31 cellular contexts compared by ENCODE assay signal in genomic region chr2:10989151-10989550, GRCh38.
"Had no signal": no experiment of that assay in that cellular context is flagged by ENCODE, and none has a peak within 500 bp of the region (broad histone marks: within the 10 kb centered on the region; RNA-seq: fewer than 3 reads in every experiment).

No MANE protein-coding gene starts in this region.

- H3K4me1 Mint-ChIP-seq: activated CD4-positive, alpha-beta T cell treated with anti-CD3 and anti-CD28 coated beads for 36 hours; activated CD4-positive, alpha-beta T cell treated with anti-CD3 and anti-CD28 coated beads, Interleukin-2, amount 10 ng/mL, durations not matched to agents 7 days and 5 days; IgD-negative memory B cell had no signal

- H3K9me3 ChIP-seq: adrenal gland, body of pancreas, breast epithelium had no signal

- H3K27me3 ChIP-seq: adrenal gland, body of pancreas, breast epithelium had no signal

- DNase-seq: activated CD4-positive, alpha-beta T cell treated with anti-CD3 and anti-CD28 coated beads for 36 hours; activated CD4-positive, alpha-beta T cell treated with anti-CD3 and anti-CD28 coated beads, Interleukin-2, amount 10 ng/mL, durations not matched to agents 7 days and 5 days; activated CD4-positive, alpha-beta T cell treated with anti-CD3 and anti-CD28 coated beads, Interleukin-2, amount 50 U/mL, for 48 hours; activated CD4-positive, CD25-positive, alpha-beta regulatory T cell; activated CD8-positive, alpha-beta T cell treated with anti-CD3 and anti-CD28 coated beads, Interleukin-2, amount 10 ng/mL, durations not matched to agents 7 days and 5 days; activated naive CD4-positive, alpha-beta T cell treated with anti-CD3 and anti-CD28 coated beads for 36 hours; activated T-cell treated with anti-CD3 and anti-CD28 coated beads, Interleukin-2, amount 50 U/mL, for 4 hours; adrenal gland; body of pancreas; caudate nucleus; Karpas-422; KBM-7; NCI-H1105; NCI-H1436; NCI-H1694; NCI-H1930; NCI-H2081 treated with DMSO at 0.1 percent for 48 hours; NCI-H226; NCI-H446 treated with DMSO at 0.1 percent for 48 hours; NCI-H69; NK-92 treated with Interleukin-12 subunit alpha and Interleukin-12 subunit beta, amount 100 ng/mL, for 24 hours; Right ventricle myocardium superior; SW 1271; T-helper 1 cell; T-helper 2 cell; T-helper 9 cell had no signal

- H3K27ac ChIP-seq: adrenal gland, body of pancreas, breast epithelium, VCaP had no signal

- H3K27me3 Mint-ChIP-seq: activated CD4-positive, alpha-beta T cell treated with anti-CD3 and anti-CD28 coated beads for 36 hours; activated CD4-positive, alpha-beta T cell treated with anti-CD3 and anti-CD28 coated beads, Interleukin-2, amount 10 ng/mL, durations not matched to agents 7 days and 5 days had no signal

- H3K36me3 ChIP-seq: adrenal gland, breast epithelium had no signal

- H3K9me3 Mint-ChIP-seq: activated CD4-positive, alpha-beta T cell treated with anti-CD3 and anti-CD28 coated beads, Interleukin-2, amount 10 ng/mL, durations not matched to agents 7 days and 5 days; activated naive CD4-positive, alpha-beta T cell treated with anti-CD3 and anti-CD28 coated beads for 36 hours; activated naive CD4-positive, alpha-beta T cell treated with anti-CD3 and anti-CD28 coated beads, Interleukin-2, amount 50 U/mL, for 72 hours; activated T-cell treated with anti-CD3 and anti-CD28 coated beads, Interleukin-2, amount 50 U/mL, for 4 hours; activated T-helper 1 cell treated with anti-CD3 and anti-CD28 coated beads, Interleukin-12 subunit alpha, Interleukin-12 subunit beta, Interleukin-2, Interleukin-4 antibody, amounts not matched to agents 30 ng/mL and 10 ng/mL and 1 ng/mL, durations not matched to agents 14 hours and 24 hours and 36 hours; IgD-negative memory B cell had no signal

- H3K4me3 ChIP-seq: adrenal gland, body of pancreas, breast epithelium had no signal

- H3K4me3 Mint-ChIP-seq: activated CD4-positive, alpha-beta T cell treated with anti-CD3 and anti-CD28 coated beads for 36 hours; activated CD4-positive, alpha-beta T cell treated with anti-CD3 and anti-CD28 coated beads, Interleukin-2, amount 10 ng/mL, durations not matched to agents 7 days and 5 days; activated CD8-positive, alpha-beta T cell treated with anti-CD3 and anti-CD28 coated beads, Interleukin-2, amount 10 ng/mL, durations not matched to agents 7 days and 5 days; activated naive CD4-positive, alpha-beta T cell treated with anti-CD3 and anti-CD28 coated beads for 36 hours; activated T-cell treated with anti-CD3 and anti-CD28 coated beads, Interleukin-2, amount 50 U/mL, for 4 hours; activated T-helper 1 cell treated with anti-CD3 and anti-CD28 coated beads, Interleukin-12 subunit alpha, Interleukin-12 subunit beta, Interleukin-2, Interleukin-4 antibody, amounts not matched to agents 30 ng/mL and 10 ng/mL and 1 ng/mL, durations not matched to agents 14 hours and 24 hours and 36 hours; IgD-negative memory B cell had no signal

- H3K4me1 ChIP-seq: adrenal gland, body of pancreas, breast epithelium had no signal

- H3K27ac Mint-ChIP-seq: activated CD4-positive, alpha-beta T cell treated with anti-CD3 and anti-CD28 coated beads for 36 hours; activated CD4-positive, alpha-beta T cell treated with anti-CD3 and anti-CD28 coated beads, Interleukin-2, amount 10 ng/mL, durations not matched to agents 7 days and 5 days; activated CD8-positive, alpha-beta T cell treated with anti-CD3 and anti-CD28 coated beads, Interleukin-2, amount 10 ng/mL, durations not matched to agents 7 days and 5 days; activated naive CD4-positive, alpha-beta T cell treated with anti-CD3 and anti-CD28 coated beads for 36 hours; activated T-helper 1 cell treated with anti-CD3 and anti-CD28 coated beads, Interleukin-12 subunit alpha, Interleukin-12 subunit beta, Interleukin-2, Interleukin-4 antibody, amounts not matched to agents 30 ng/mL and 10 ng/mL and 1 ng/mL, durations not matched to agents 14 hours and 24 hours and 36 hours; IgD-negative memory B cell had no signal

- ATAC-seq: activated CD4-positive, alpha-beta T cell treated with anti-CD3 and anti-CD28 coated beads for 36 hours; activated CD8-positive, alpha-beta T cell treated with anti-CD3 and anti-CD28 coated beads, Interleukin-2, amount 10 ng/mL, durations not matched to agents 7 days and 5 days; activated naive CD4-positive, alpha-beta T cell treated with anti-CD3 and anti-CD28 coated beads, Interleukin-2, amount 50 U/mL, for 72 hours; activated T-cell treated with anti-CD3 and anti-CD28 coated beads, Interleukin-2, amount 50 U/mL, for 4 hours; body of pancreas had no signal

- H3K36me3 Mint-ChIP-seq: activated naive CD4-positive, alpha-beta T cell treated with anti-CD3 and anti-CD28 coated beads, Interleukin-2, amount 50 U/mL, for 72 hours; IgD-negative memory B cell had no signal
